In genomic region chr11:74849525-74850391, GRCh38 we compare ENCODE assay signal across 11 cellular contexts.
DNase-seq lines count a peak whose midpoint lies in the region; ATAC-seq and TF ChIP-seq lines count a peak whose summit lies in the region.
"Had no signal": no experiment of that assay in that cellular context is flagged by ENCODE, and none has a peak within 500 bp of the region (broad histone marks: within the 10 kb centered on the region; RNA-seq: fewer than 3 reads in every experiment).

No MANE protein-coding gene starts in this region.

- peaks cover 8% of the 10 kb centered on the region for H3K36me3 ChIP-seq in iPS-18a (ENCODE audit: control insufficient read depth, low read depth, low read length)
- peaks cover 0 to 18% (median 2%) of the 10 kb centered on the region in 4 donors for H3K36me3 ChIP-seq in transverse colon
- H3K36me3 ChIP-seq in CD4-positive, alpha-beta memory T cell (ENCODE audit: insufficient read depth, low read length), result peaks cover 15% of the 10 kb centered on the region

- peak overlapping the region; percentile 32 for H3K27ac ChIP-seq in iPS-18a (ENCODE audit: low read length)
- no peak overlapping the region for H3K27ac ChIP-seq in transverse colon
- H3K27ac ChIP-seq in CD4-positive, alpha-beta memory T cell (ENCODE audit: low read depth, low read length), result no peak overlapping the region

- no peaks in the 10 kb centered on the region for H3K9me3 Mint-ChIP-seq in stimulated activated naive CD8-positive, alpha-beta T cell treated with anti-CD3 and anti-CD28 coated beads, Interleukin-15, amount 100 ng/mL, for 72 hours
- H3K9me3 Mint-ChIP-seq in activated T-helper 17 cell treated with anti-CD3 and anti-CD28 coated beads, Interleukin-2, amount 50 U/mL, for 72 hours, result no peaks in the 10 kb centered on the region
- H3K9me3 Mint-ChIP-seq in CD4-positive, alpha-beta memory T cell, result no peaks in the 10 kb centered on the region
- H3K9me3 Mint-ChIP-seq: central memory CD8-positive, alpha-beta T cell had no signal

- in situ Hi-C loops in transverse colon (cut with MboI; ENCODE audit: low pct_ligation_motif_present in 1 of 4, low pct_unique_long_range_greater_than_20kb in 1 of 4, low sequenced_read_pairs in 3 of 4), result no loop called here

- POLR2A ChIA-PET in CD4-positive, alpha-beta memory T cell (lab: Charles Lee; ENCODE audit: partially characterized antibody), result no interaction called here

- H3K27me3 ChIP-seq in iPS-18a (ENCODE audit: control insufficient read depth, insufficient read depth, low read length) (no peaks in the 10 kb centered on the region), transverse colon (no peaks in the 10 kb centered on the region)
- H3K27me3 ChIP-seq in CD4-positive, alpha-beta memory T cell (ENCODE audit: insufficient read depth, low read length), result no peaks in the 10 kb centered on the region

- 70 to 76% methylated on average over 5 to 7 of the region's 7 CpGs for WGBS in transverse colon (ENCODE audit: low coverage in 1 of 2), 2 donors

- no peak for TF ChIP-seq POLR2A in transverse colon (IDR thresholded peaks at IDR 0.05)

- peak overlapping the region; percentile 19 for H3K9ac ChIP-seq in iPS-18a (ENCODE audit: low read length)

- no peaks in the 10 kb centered on the region for H3K27me3 Mint-ChIP-seq in stimulated activated naive CD8-positive, alpha-beta T cell treated with anti-CD3 and anti-CD28 coated beads, Interleukin-15, amount 100 ng/mL, for 72 hours
- H3K27me3 Mint-ChIP-seq in activated T-helper 17 cell treated with anti-CD3 and anti-CD28 coated beads, Interleukin-2, amount 50 U/mL, for 72 hours, result no peaks in the 10 kb centered on the region
- no peaks in the 10 kb centered on the region for H3K27me3 Mint-ChIP-seq in CD4-positive, alpha-beta memory T cell
- H3K27me3 Mint-ChIP-seq: central memory CD8-positive, alpha-beta T cell had no signal

- peaks cover 81% of the 10 kb centered on the region for H3K36me3 Mint-ChIP-seq in activated T-helper 17 cell treated with anti-CD3 and anti-CD28 coated beads, Interleukin-2, amount 50 U/mL, for 72 hours (ENCODE audit: low read depth)
- peaks cover 60 to 61% of the 10 kb centered on the region in 2 donors for H3K36me3 Mint-ChIP-seq in CD4-positive, alpha-beta memory T cell

- H3K27ac Mint-ChIP-seq in stimulated activated naive CD8-positive, alpha-beta T cell treated with anti-CD3 and anti-CD28 coated beads, Interleukin-15, amount 100 ng/mL, for 72 hours, result peak overlapping the region; percentile 13 to 83
- peak overlapping the region; percentile 53 for H3K27ac Mint-ChIP-seq in activated T-helper 17 cell treated with anti-CD3 and anti-CD28 coated beads, Interleukin-2, amount 50 U/mL, for 72 hours
- no peak overlapping the region for H3K27ac Mint-ChIP-seq in CD4-positive, alpha-beta memory T cell

- peak overlapping the region; percentile 6 for H3K4me3 ChIP-seq in iPS-18a (ENCODE audit: low read length)
- no peak overlapping the region for H3K4me3 ChIP-seq in transverse colon
- H3K4me3 ChIP-seq in CD4-positive, alpha-beta memory T cell (ENCODE audit: low read length in 2 of 2), result no peak overlapping the region
- H3K4me3 ChIP-seq: GM12878 had no signal

- H3K9me3 ChIP-seq in iPS-18a (ENCODE audit: control insufficient read depth, low read depth, low read length) (no peaks in the 10 kb centered on the region), transverse colon (no peaks in the 10 kb centered on the region)
- no peaks in the 10 kb centered on the region for H3K9me3 ChIP-seq in CD4-positive, alpha-beta memory T cell (ENCODE audit: control insufficient read depth in 1 of 2, low read length in 2 of 2)

- ATAC-seq in stimulated activated naive CD8-positive, alpha-beta T cell treated with anti-CD3 and anti-CD28 coated beads, Interleukin-15, amount 100 ng/mL, for 72 hours, result no peak
- ATAC-seq in stimulated activated naive CD8-positive, alpha-beta T cell treated with anti-CD3 and anti-CD28 coated beads, Interleukin-15, Interleukin-2, amounts not matched to agents 100 U/mL and 50 U/mL, for 24 hours, result no peak
- no peak for ATAC-seq in activated T-helper 17 cell treated with anti-CD3 and anti-CD28 coated beads, Interleukin-2, amount 50 U/mL, for 72 hours (replicated peaks)
- ATAC-seq: GM12878 had no signal

- H3K4me1 Mint-ChIP-seq in stimulated activated naive CD8-positive, alpha-beta T cell treated with anti-CD3 and anti-CD28 coated beads, Interleukin-15, amount 100 ng/mL, for 72 hours, result peaks cover 11% of the 10 kb centered on the region
- peaks cover 9% of the 10 kb centered on the region for H3K4me1 Mint-ChIP-seq in activated T-helper 17 cell treated with anti-CD3 and anti-CD28 coated beads, Interleukin-2, amount 50 U/mL, for 72 hours
- H3K4me1 Mint-ChIP-seq in CD4-positive, alpha-beta memory T cell, result peaks cover 14 to 21% (median 19%) of the 10 kb centered on the region in 4 donors

- no peak overlapping the region for H3K4me3 Mint-ChIP-seq in stimulated activated naive CD8-positive, alpha-beta T cell treated with anti-CD3 and anti-CD28 coated beads, Interleukin-15, amount 100 ng/mL, for 72 hours
- H3K4me3 Mint-ChIP-seq in activated T-helper 17 cell treated with anti-CD3 and anti-CD28 coated beads, Interleukin-2, amount 50 U/mL, for 72 hours, result no peak overlapping the region
- H3K4me3 Mint-ChIP-seq in CD4-positive, alpha-beta memory T cell, result no peak overlapping the region
- H3K4me3 Mint-ChIP-seq: central memory CD8-positive, alpha-beta T cell had no signal

- DNase-seq in stimulated activated naive CD8-positive, alpha-beta T cell treated with anti-CD3 and anti-CD28 coated beads, Interleukin-15, amount 100 ng/mL, for 72 hours, result no peak
- no peak for DNase-seq in stimulated activated naive CD8-positive, alpha-beta T cell treated with anti-CD3 and anti-CD28 coated beads, Interleukin-15, Interleukin-2, amounts not matched to agents 100 U/mL and 50 U/mL, for 24 hours
- DNase-seq in HuH-7.5 (ENCODE audit: low spot score), result no peak
- no peak for DNase-seq in transverse colon
- DNase-seq in CD4-positive, alpha-beta memory T cell, result no peak
- DNase-seq in DMS 273 (lab: John Stamatoyannopoulos, UW; ENCODE audit: unreplicated experiment), result no peak
- DNase-seq: NCI-H2081 treated with DMSO at 0.1 percent for 48 hours had no signal

- TF ChIP-seq CTCF in transverse colon (IDR thresholded peaks at IDR 0.05), result no peak

- CTCF ChIA-PET in CD4-positive, alpha-beta memory T cell (lab: Charles Lee; ENCODE audit: partially characterized antibody), result no interaction called here

- no peak for TF ChIP-seq EP300 in transverse colon (IDR thresholded peaks at IDR 0.05; ENCODE audit: low read depth)

- intact Hi-C loops in transverse colon (cut with DNase I; ENCODE audit: low total_unique reads), result no loop called here
- intact Hi-C loops in CD4-positive, alpha-beta memory T cell (cut with micrococcal nuclease), result no loop called here

- peaks cover 18% of the 10 kb centered on the region for H3K4me1 ChIP-seq in iPS-18a (ENCODE audit: control insufficient read depth, low read depth, low read length)
- H3K4me1 ChIP-seq in transverse colon, result no peaks in the 10 kb centered on the region
- H3K4me1 ChIP-seq in CD4-positive, alpha-beta memory T cell (ENCODE audit: insufficient read depth, low read length), result peaks cover 15% of the 10 kb centered on the region

Comparison
In these comparisons a context has a peak if more than half of its experiments do, and no peak if none do; other contexts are left out.
1. H3K27ac Mint-ChIP-seq: peak in stimulated activated naive CD8-positive, alpha-beta T cell treated with anti-CD3 and anti-CD28 coated beads, Interleukin-15, amount 100 ng/mL, for 72 hours (2 of 2) and activated T-helper 17 cell treated with anti-CD3 and anti-CD28 coated beads, Interleukin-2, amount 50 U/mL, for 72 hours (single experiment); none in CD4-positive, alpha-beta memory T cell (0 of 7).